ENCODE assay signal across 1 cellular context in the genomic region with DNA sequence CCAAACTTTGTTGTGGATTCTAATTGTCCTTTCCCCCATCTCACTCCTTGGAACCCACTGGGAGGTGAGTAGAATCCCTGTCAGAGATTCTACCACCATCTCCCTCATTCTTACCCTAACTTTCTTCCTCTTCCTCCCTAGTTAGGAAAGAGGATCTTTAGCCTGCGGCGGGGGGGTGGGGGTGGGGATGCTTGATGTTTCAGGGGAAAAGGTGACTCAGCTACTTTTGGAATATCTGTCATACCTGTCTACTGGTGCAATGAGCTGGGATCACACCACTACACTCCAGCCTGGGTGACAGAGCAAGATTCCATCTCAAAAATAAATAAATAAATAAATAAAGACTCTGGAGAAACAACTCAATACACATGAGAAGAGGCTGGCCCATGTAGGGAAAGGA.
TF ChIP-seq lines count a peak whose summit lies in the region.

No MANE protein-coding gene starts in this region.

TF ChIP-seq in K562, 482 proteins besides CTCF, POLR2A, EP300 and RAD21 (continues in another document):
- no peak for TF ChIP-seq BRCA1 (IDR thresholded peaks at IDR 0.05)
- no peak for TF ChIP-seq BRCA1 (CRISPR knock-in tag; IDR thresholded peaks at IDR 0.05)
- TF ChIP-seq, protein P1, sequence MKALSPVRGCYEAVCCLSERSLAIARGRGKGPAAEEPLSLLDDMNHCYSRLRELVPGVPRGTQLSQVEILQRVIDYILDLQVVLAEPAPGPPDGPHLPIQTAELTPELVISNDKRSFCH (CRISPR knock-in tag; IDR thresholded peaks at IDR 0.05): no peak
- TF ChIP-seq, protein P1 (tag; IDR thresholded peaks at IDR 0.05): no peak
- TF ChIP-seq, protein P2, sequence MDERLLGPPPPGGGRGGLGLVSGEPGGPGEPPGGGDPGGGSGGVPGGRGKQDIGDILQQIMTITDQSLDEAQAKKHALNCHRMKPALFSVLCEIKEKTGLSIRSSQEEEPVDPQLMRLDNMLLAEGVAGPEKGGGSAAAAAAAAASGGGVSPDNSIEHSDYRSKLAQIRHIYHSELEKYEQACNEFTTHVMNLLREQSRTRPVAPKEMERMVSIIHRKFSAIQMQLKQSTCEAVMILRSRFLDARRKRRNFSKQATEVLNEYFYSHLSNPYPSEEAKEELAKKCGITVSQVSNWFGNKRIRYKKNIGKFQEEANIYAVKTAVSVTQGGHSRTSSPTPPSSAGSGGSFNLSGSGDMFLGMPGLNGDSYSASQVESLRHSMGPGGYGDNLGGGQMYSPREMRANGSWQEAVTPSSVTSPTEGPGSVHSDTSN (CRISPR knock-in tag; IDR thresholded peaks at IDR 0.05; ENCODE audit: low read depth): peak; percentile 22; the same call in 1 of the 2 replicates
- TF ChIP-seq, protein P2 (tag; conservative IDR thresholded peaks at IDR 0.05; ENCODE audit: low read depth): peak; percentile 78
- TF ChIP-seq STAT5A (IDR thresholded peaks at IDR 0.05; ENCODE audit: borderline replicate concordance, low read length): no peak
- TF ChIP-seq, protein P3, sequence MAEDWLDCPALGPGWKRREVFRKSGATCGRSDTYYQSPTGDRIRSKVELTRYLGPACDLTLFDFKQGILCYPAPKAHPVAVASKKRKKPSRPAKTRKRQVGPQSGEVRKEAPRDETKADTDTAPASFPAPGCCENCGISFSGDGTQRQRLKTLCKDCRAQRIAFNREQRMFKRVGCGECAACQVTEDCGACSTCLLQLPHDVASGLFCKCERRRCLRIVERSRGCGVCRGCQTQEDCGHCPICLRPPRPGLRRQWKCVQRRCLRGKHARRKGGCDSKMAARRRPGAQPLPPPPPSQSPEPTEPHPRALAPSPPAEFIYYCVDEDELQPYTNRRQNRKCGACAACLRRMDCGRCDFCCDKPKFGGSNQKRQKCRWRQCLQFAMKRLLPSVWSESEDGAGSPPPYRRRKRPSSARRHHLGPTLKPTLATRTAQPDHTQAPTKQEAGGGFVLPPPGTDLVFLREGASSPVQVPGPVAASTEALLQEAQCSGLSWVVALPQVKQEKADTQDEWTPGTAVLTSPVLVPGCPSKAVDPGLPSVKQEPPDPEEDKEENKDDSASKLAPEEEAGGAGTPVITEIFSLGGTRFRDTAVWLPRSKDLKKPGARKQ (CRISPR knock-in tag; IDR thresholded peaks at IDR 0.05): no peak
- no peak for TF ChIP-seq ESRRB (CRISPR knock-in tag; IDR thresholded peaks at IDR 0.05; ENCODE audit: borderline replicate concordance)
- TF ChIP-seq PRPF4 (IDR thresholded peaks at IDR 0.05; ENCODE audit: insufficient read depth, low read depth, low read length, poor library complexity, severe bottlenecking): no peak
- no peak for TF ChIP-seq RFX1 (IDR thresholded peaks at IDR 0.05)
- TF ChIP-seq PHF20 (IDR thresholded peaks at IDR 0.05; ENCODE audit: partially characterized antibody): no peak
- peak; percentile 75 for TF ChIP-seq NFE2L1 (tag; IDR thresholded peaks at IDR 0.05; ENCODE audit: borderline replicate concordance, low read depth)
- TF ChIP-seq LEF1 (IDR thresholded peaks at IDR 0.05): peak; percentile 57; the same call in 1 of the 2 replicates
- no peak for TF ChIP-seq ZNF584 (CRISPR knock-in tag; IDR thresholded peaks at IDR 0.05; ENCODE audit: low read depth)
- TF ChIP-seq, protein P4, sequence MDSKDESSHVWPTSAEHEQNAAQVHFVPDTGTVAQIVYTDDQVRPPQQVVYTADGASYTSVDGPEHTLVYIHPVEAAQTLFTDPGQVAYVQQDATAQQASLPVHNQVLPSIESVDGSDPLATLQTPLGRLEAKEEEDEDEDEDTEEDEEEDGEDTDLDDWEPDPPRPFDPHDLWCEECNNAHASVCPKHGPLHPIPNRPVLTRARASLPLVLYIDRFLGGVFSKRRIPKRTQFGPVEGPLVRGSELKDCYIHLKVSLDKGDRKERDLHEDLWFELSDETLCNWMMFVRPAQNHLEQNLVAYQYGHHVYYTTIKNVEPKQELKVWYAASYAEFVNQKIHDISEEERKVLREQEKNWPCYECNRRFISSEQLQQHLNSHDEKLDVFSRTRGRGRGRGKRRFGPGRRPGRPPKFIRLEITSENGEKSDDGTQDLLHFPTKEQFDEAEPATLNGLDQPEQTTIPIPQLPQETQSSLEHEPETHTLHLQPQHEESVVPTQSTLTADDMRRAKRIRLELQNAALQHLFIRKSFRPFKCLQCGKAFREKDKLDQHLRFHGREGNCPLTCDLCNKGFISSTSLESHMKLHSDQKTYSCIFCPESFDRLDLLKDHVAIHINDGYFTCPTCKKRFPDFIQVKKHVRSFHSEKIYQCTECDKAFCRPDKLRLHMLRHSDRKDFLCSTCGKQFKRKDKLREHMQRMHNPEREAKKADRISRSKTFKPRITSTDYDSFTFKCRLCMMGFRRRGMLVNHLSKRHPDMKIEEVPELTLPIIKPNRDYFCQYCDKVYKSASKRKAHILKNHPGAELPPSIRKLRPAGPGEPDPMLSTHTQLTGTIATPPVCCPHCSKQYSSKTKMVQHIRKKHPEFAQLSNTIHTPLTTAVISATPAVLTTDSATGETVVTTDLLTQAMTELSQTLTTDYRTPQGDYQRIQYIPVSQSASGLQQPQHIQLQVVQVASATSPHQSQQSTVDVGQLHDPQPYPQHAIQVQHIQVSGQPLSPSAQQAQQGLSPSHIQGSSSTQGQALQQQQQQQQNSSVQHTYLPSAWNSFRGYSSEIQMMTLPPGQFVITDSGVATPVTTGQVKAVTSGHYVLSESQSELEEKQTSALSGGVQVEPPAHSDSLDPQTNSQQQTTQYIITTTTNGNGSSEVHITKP (IDR thresholded peaks at IDR 0.05; ENCODE audit: partially characterized antibody): peak; percentile 54
- TF ChIP-seq TGIF2 (CRISPR knock-in tag; IDR thresholded peaks at IDR 0.05): no peak
- TF ChIP-seq, protein P5, sequence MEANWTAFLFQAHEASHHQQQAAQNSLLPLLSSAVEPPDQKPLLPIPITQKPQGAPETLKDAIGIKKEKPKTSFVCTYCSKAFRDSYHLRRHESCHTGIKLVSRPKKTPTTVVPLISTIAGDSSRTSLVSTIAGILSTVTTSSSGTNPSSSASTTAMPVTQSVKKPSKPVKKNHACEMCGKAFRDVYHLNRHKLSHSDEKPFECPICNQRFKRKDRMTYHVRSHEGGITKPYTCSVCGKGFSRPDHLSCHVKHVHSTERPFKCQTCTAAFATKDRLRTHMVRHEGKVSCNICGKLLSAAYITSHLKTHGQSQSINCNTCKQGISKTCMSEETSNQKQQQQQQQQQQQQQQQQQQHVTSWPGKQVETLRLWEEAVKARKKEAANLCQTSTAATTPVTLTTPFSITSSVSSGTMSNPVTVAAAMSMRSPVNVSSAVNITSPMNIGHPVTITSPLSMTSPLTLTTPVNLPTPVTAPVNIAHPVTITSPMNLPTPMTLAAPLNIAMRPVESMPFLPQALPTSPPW (CRISPR knock-in tag; IDR thresholded peaks at IDR 0.05): peak; percentile 82
- TF ChIP-seq HMGN3 (IDR thresholded peaks at IDR 0.05; ENCODE audit: borderline replicate concordance, extremely low read depth, insufficient read length, low read depth, low read length): no peak
- TF ChIP-seq ATF7 (IDR thresholded peaks at IDR 0.05): peak; percentile 32; the same call in 1 of the 2 replicates
- TF ChIP-seq SP2 (IDR thresholded peaks at IDR 0.05; ENCODE audit: extremely low read depth, low read depth, low read length, poor library complexity, severe bottlenecking): no peak
- no peak for TF ChIP-seq GTF2F1 (IDR thresholded peaks at IDR 0.05; ENCODE audit: low read depth, low read length)
- TF ChIP-seq LARP7 (IDR thresholded peaks at IDR 0.05): no peak
- no peak for TF ChIP-seq SMARCC2 (IDR thresholded peaks at IDR 0.05; ENCODE audit: low read depth)
- no peak for TF ChIP-seq BDP1 (IDR thresholded peaks at IDR 0.05; ENCODE audit: insufficient read depth, insufficient read length)
- TF ChIP-seq, protein P6, sequence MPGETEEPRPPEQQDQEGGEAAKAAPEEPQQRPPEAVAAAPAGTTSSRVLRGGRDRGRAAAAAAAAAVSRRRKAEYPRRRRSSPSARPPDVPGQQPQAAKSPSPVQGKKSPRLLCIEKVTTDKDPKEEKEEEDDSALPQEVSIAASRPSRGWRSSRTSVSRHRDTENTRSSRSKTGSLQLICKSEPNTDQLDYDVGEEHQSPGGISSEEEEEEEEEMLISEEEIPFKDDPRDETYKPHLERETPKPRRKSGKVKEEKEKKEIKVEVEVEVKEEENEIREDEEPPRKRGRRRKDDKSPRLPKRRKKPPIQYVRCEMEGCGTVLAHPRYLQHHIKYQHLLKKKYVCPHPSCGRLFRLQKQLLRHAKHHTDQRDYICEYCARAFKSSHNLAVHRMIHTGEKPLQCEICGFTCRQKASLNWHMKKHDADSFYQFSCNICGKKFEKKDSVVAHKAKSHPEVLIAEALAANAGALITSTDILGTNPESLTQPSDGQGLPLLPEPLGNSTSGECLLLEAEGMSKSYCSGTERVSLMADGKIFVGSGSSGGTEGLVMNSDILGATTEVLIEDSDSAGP (CRISPR knock-in tag; IDR thresholded peaks at IDR 0.05): no peak
- no peak for TF ChIP-seq CBFB (CRISPR knock-in tag; IDR thresholded peaks at IDR 0.05)
- 0 out of 4 replicates have a peak, but pooled peaks of 1 of the 2 experiments have one; percentile 16 for TF ChIP-seq MAZ (CRISPR knock-in tag; conservative IDR thresholded peaks at IDR 0.05 in 1 of 2, IDR thresholded peaks at IDR 0.05 in 1 of 2)
- TF ChIP-seq, protein P7, sequence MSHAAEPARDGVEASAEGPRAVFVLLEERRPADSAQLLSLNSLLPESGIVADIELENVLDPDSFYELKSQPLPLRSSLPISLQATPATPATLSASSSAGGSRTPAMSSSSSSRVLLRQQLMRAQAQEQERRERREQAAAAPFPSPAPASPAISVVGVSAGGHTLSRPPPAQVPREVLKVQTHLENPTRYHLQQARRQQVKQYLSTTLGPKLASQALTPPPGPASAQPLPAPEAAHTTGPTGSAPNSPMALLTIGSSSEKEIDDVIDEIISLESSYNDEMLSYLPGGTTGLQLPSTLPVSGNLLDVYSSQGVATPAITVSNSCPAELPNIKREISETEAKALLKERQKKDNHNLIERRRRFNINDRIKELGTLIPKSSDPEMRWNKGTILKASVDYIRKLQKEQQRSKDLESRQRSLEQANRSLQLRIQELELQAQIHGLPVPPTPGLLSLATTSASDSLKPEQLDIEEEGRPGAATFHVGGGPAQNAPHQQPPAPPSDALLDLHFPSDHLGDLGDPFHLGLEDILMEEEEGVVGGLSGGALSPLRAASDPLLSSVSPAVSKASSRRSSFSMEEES (CRISPR knock-in tag; IDR thresholded peaks at IDR 0.05): no peak
- TF ChIP-seq NFE2 (IDR thresholded peaks at IDR 0.05; ENCODE audit: low read depth): peak; percentile 95
- no peak for TF ChIP-seq POLR2G (IDR thresholded peaks at IDR 0.05; ENCODE audit: low read depth, low read length)
- TF ChIP-seq MYC (IDR thresholded peaks at IDR 0.05; ENCODE audit: low read depth, low read length): peak; percentile 17; the same call in 1 of the 2 replicates
- TF ChIP-seq MYC (CRISPR knock-in tag; IDR thresholded peaks at IDR 0.05; ENCODE audit: borderline replicate concordance, low read depth): no peak
- no peak for TF ChIP-seq ZNF75A (CRISPR knock-in tag; IDR thresholded peaks at IDR 0.05)
- no peak for TF ChIP-seq MEF2D (tag; conservative IDR thresholded peaks at IDR 0.05; ENCODE audit: low read depth)
- no peak for TF ChIP-seq TAL1 (IDR thresholded peaks at IDR 0.05)
- TF ChIP-seq, protein P8, sequence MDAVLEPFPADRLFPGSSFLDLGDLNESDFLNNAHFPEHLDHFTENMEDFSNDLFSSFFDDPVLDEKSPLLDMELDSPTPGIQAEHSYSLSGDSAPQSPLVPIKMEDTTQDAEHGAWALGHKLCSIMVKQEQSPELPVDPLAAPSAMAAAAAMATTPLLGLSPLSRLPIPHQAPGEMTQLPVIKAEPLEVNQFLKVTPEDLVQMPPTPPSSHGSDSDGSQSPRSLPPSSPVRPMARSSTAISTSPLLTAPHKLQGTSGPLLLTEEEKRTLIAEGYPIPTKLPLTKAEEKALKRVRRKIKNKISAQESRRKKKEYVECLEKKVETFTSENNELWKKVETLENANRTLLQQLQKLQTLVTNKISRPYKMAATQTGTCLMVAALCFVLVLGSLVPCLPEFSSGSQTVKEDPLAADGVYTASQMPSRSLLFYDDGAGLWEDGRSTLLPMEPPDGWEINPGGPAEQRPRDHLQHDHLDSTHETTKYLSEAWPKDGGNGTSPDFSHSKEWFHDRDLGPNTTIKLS (IDR thresholded peaks at IDR 0.05; ENCODE audit: borderline replicate concordance, low read depth): no peak
- no peak for TF ChIP-seq POLR2AphosphoS5 (IDR thresholded peaks at IDR 0.05; ENCODE audit: control insufficient read depth, insufficient read depth, low read depth, low read length)
- TF ChIP-seq MYBL2 (IDR thresholded peaks at IDR 0.05; ENCODE audit: low read depth): no peak
- no peak for TF ChIP-seq MYBL2 (CRISPR knock-in tag; IDR thresholded peaks at IDR 0.05; ENCODE audit: borderline replicate concordance)
- no peak for TF ChIP-seq SMAD3 (CRISPR knock-in tag; conservative IDR thresholded peaks at IDR 0.05)
- no peak for TF ChIP-seq HOXB6 (CRISPR knock-in tag; IDR thresholded peaks at IDR 0.05; ENCODE audit: borderline replicate concordance)
- no peak for TF ChIP-seq ZNF224 (CRISPR knock-in tag; IDR thresholded peaks at IDR 0.05)
- TF ChIP-seq RBBP5 (IDR thresholded peaks at IDR 0.05; ENCODE audit: borderline replicate concordance, insufficient read depth, low read length, poor library complexity, severe bottlenecking): no peak
- TF ChIP-seq MAFG (tag; conservative IDR thresholded peaks at IDR 0.05): peak; percentile 93
- no peak for TF ChIP-seq NFIX (CRISPR knock-in tag; IDR thresholded peaks at IDR 0.05; ENCODE audit: low read depth)
- TF ChIP-seq, protein P9, sequence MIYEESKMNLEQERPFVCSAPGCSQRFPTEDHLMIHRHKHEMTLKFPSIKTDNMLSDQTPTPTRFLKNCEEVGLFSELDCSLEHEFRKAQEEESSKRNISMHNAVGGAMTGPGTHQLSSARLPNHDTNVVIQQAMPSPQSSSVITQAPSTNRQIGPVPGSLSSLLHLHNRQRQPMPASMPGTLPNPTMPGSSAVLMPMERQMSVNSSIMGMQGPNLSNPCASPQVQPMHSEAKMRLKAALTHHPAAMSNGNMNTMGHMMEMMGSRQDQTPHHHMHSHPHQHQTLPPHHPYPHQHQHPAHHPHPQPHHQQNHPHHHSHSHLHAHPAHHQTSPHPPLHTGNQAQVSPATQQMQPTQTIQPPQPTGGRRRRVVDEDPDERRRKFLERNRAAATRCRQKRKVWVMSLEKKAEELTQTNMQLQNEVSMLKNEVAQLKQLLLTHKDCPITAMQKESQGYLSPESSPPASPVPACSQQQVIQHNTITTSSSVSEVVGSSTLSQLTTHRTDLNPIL (CRISPR knock-in tag; IDR thresholded peaks at IDR 0.05): no peak
- TF ChIP-seq DPF2 (IDR thresholded peaks at IDR 0.05): peak; percentile 74
- peak; percentile 85 for TF ChIP-seq MAFK (IDR thresholded peaks at IDR 0.05; ENCODE audit: low read length)
- no peak for TF ChIP-seq HDAC6 (IDR thresholded peaks at IDR 0.05; ENCODE audit: low read depth, low read length)
